ENCODE assay signal across 1 cellular context in the genomic region with DNA sequence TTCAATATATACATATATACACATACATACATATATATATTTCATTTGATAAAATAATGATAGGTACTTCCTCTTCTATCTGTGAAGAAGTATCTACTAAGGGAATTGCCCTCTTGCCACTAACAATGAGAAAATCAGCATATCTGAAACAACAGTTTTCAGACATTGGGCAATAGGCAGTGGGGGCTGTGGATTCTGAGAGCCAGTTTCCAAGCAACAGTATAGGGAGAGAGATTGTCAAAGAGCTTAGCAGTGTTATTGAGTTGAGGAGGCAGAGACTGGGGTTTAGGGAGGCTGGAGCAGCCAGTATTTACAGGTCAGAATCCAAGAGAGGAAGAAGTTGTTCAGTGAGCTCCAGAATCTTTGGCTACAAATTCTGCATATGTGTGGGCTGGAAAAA.
TF ChIP-seq lines count a peak whose summit lies in the region.

No MANE protein-coding gene starts in this region.

TF ChIP-seq in H1, 55 proteins besides CTCF, POLR2A, EP300 and RAD21:
- TF ChIP-seq CHD1 (IDR thresholded peaks at IDR 0.05; ENCODE audit: low read depth, low read length) (no peak), TCF12 (IDR thresholded peaks at IDR 0.05; ENCODE audit: low read depth, low read length) (no peak), CEBPB (IDR thresholded peaks at IDR 0.05; ENCODE audit: low read depth, low read length) (peak; percentile 92), MAFK (IDR thresholded peaks at IDR 0.05; ENCODE audit: low read depth, low read length) (no peak), POLR2AphosphoS5 (IDR thresholded peaks at IDR 0.05; ENCODE audit: low read depth, low read length) (no peak), PHF8 (conservative IDR thresholded peaks at IDR 0.05; ENCODE audit: low read depth, low read length) (no peak)
